In the genomic region with DNA sequence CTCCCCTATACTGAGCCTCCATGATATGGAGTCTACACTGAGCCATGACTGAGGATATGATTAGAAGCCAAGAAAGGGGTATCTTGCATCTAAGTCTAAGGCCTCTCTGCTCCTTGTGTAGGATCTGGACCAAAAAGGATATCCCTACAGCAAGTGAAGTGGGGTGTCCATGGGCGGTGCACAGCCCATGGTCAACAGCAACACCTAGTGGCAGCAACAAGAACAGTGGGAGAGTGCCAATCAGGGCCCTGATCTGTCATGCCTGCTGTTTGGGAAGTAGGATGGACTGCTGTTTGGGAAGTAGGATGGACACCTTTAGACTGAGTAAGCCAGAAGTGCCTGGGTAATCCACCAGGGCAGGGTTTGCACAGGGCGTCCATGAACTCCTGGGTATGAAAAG, we compare ENCODE assay signal across 2 cellular contexts.
TF ChIP-seq lines count a peak whose summit lies in the region.

No MANE protein-coding gene starts in this region.

TF ChIP-seq in SK-N-SH treated with all-trans-retinoic acid at 6 μM for 48 hours, 23 proteins besides CTCF, POLR2A, EP300 and RAD21 (continued from another document):
- TF ChIP-seq, protein P1, sequence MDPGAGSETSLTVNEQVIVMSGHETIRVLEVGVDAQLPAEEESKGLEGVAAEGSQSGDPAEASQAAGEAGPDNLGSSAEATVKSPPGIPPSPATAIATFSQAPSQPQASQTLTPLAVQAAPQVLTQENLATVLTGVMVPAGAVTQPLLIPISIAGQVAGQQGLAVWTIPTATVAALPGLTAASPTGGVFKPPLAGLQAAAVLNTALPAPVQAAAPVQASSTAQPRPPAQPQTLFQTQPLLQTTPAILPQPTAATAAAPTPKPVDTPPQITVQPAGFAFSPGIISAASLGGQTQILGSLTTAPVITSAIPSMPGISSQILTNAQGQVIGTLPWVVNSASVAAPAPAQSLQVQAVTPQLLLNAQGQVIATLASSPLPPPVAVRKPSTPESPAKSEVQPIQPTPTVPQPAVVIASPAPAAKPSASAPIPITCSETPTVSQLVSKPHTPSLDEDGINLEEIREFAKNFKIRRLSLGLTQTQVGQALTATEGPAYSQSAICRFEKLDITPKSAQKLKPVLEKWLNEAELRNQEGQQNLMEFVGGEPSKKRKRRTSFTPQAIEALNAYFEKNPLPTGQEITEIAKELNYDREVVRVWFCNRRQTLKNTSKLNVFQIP (CRISPR knock-in tag; IDR thresholded peaks at IDR 0.05; ENCODE audit: borderline replicate concordance, low read depth) = no peak
- TF ChIP-seq SNAI2 (CRISPR knock-in tag; IDR thresholded peaks at IDR 0.05) = no peak
- no peak for TF ChIP-seq ZNF565 (CRISPR knock-in tag; conservative IDR thresholded peaks at IDR 0.05; ENCODE audit: low read depth)
- no peak for TF ChIP-seq ZC3H10 (CRISPR knock-in tag; IDR thresholded peaks at IDR 0.05)

TF ChIP-seq in K562, 482 proteins besides CTCF, POLR2A, EP300 and RAD21 (continued from another document):
- TF ChIP-seq, protein P2, sequence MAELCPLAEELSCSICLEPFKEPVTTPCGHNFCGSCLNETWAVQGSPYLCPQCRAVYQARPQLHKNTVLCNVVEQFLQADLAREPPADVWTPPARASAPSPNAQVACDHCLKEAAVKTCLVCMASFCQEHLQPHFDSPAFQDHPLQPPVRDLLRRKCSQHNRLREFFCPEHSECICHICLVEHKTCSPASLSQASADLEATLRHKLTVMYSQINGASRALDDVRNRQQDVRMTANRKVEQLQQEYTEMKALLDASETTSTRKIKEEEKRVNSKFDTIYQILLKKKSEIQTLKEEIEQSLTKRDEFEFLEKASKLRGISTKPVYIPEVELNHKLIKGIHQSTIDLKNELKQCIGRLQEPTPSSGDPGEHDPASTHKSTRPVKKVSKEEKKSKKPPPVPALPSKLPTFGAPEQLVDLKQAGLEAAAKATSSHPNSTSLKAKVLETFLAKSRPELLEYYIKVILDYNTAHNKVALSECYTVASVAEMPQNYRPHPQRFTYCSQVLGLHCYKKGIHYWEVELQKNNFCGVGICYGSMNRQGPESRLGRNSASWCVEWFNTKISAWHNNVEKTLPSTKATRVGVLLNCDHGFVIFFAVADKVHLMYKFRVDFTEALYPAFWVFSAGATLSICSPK (IDR thresholded peaks at IDR 0.05; ENCODE audit: borderline replicate concordance) = no peak
- TF ChIP-seq ARID1B (IDR thresholded peaks at IDR 0.05) (no peak), PHF20 (IDR thresholded peaks at IDR 0.05; ENCODE audit: partially characterized antibody) (no peak), CBX5 (IDR thresholded peaks at IDR 0.05; ENCODE audit: borderline replicate concordance, low read depth) (peak; percentile 90), TBP (optimal IDR thresholded peaks at IDR 0.05; ENCODE audit: low read depth, low read length) (no peak), ZNF830 (CRISPR knock-in tag; IDR thresholded peaks at IDR 0.05) (no peak), ZZZ3 (IDR thresholded peaks at IDR 0.05) (no peak), SMC3 (conservative IDR thresholded peaks at IDR 0.05; ENCODE audit: insufficient read depth, low read depth, low read length) (0 out of 2 replicates have a peak, but pooled peaks have one; percentile 11), RBM15 (IDR thresholded peaks at IDR 0.05; ENCODE audit: insufficient read depth, low read length) (no peak), ZNF644 (tag; IDR thresholded peaks at IDR 0.05; ENCODE audit: low read depth) (no peak), WHSC1 (IDR thresholded peaks at IDR 0.05; ENCODE audit: low read length) (no peak), RBM22 (IDR thresholded peaks at IDR 0.05; ENCODE audit: low read depth, low read length, poor library complexity, severe bottlenecking) (no peak), KDM1A (IDR thresholded peaks at IDR 0.05) (no peak), ZNF76 (CRISPR knock-in tag; IDR thresholded peaks at IDR 0.05; ENCODE audit: borderline replicate concordance) (no peak)
- TF ChIP-seq, protein P3, sequence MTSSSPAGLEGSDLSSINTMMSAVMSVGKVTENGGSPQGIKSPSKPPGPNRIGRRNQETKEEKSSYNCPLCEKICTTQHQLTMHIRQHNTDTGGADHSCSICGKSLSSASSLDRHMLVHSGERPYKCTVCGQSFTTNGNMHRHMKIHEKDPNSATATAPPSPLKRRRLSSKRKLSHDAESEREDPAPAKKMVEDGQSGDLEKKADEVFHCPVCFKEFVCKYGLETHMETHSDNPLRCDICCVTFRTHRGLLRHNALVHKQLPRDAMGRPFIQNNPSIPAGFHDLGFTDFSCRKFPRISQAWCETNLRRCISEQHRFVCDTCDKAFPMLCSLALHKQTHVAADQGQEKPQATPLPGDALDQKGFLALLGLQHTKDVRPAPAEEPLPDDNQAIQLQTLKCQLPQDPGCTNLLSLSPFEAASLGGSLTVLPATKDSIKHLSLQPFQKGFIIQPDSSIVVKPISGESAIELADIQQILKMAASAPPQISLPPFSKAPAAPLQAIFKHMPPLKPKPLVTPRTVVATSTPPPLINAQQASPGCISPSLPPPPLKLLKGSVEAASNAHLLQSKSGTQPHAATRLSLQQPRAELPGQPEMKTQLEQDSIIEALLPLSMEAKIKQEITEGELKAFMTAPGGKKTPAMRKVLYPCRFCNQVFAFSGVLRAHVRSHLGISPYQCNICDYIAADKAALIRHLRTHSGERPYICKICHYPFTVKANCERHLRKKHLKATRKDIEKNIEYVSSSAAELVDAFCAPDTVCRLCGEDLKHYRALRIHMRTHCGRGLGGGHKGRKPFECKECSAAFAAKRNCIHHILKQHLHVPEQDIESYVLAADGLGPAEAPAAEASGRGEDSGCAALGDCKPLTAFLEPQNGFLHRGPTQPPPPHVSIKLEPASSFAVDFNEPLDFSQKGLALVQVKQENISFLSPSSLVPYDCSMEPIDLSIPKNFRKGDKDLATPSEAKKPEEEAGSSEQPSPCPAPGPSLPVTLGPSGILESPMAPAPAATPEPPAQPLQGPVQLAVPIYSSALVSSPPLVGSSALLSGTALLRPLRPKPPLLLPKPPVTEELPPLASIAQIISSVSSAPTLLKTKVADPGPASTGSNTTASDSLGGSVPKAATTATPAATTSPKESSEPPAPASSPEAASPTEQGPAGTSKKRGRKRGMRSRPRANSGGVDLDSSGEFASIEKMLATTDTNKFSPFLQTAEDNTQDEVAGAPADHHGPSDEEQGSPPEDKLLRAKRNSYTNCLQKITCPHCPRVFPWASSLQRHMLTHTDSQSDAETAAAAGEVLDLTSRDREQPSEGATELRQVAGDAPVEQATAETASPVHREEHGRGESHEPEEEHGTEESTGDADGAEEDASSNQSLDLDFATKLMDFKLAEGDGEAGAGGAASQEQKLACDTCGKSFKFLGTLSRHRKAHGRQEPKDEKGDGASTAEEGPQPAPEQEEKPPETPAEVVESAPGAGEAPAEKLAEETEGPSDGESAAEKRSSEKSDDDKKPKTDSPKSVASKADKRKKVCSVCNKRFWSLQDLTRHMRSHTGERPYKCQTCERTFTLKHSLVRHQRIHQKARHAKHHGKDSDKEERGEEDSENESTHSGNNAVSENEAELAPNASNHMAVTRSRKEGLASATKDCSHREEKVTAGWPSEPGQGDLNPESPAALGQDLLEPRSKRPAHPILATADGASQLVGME (CRISPR knock-in tag; IDR thresholded peaks at IDR 0.05) = no peak
- TF ChIP-seq, protein P4, sequence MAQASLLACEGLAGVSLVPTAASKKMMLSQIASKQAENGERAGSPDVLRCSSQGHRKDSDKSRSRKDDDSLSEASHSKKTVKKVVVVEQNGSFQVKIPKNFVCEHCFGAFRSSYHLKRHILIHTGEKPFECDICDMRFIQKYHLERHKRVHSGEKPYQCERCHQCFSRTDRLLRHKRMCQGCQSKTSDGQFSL (CRISPR knock-in tag; IDR thresholded peaks at IDR 0.05) = no peak
- TF ChIP-seq, protein P4 (tag; IDR thresholded peaks at IDR 0.05) = no peak
- TF ChIP-seq, protein P5, sequence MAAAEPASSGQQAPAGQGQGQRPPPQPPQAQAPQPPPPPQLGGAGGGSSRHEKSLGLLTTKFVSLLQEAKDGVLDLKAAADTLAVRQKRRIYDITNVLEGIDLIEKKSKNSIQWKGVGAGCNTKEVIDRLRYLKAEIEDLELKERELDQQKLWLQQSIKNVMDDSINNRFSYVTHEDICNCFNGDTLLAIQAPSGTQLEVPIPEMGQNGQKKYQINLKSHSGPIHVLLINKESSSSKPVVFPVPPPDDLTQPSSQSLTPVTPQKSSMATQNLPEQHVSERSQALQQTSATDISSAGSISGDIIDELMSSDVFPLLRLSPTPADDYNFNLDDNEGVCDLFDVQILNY (CRISPR knock-in tag; IDR thresholded peaks at IDR 0.05) = no peak
- TF ChIP-seq, protein P6, sequence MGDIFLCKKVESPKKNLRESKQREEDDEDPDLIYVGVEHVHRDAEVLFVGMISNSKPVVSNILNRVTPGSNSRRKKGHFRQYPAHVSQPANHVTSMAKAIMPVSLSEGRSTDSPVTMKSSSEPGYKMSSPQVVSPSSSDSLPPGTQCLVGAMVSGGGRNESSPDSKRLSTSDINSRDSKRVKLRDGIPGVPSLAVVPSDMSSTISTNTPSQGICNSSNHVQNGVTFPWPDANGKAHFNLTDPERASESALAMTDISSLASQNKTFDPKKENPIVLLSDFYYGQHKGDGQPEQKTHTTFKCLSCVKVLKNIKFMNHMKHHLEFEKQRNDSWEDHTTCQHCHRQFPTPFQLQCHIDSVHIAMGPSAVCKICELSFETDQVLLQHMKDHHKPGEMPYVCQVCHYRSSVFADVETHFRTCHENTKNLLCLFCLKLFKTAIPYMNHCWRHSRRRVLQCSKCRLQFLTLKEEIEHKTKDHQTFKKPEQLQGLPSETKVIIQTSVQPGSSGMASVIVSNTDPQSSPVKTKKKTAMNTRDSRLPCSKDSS (IDR thresholded peaks at IDR 0.05; ENCODE audit: low read depth, partially characterized antibody) = peak; percentile 34
- TF ChIP-seq, protein P7, sequence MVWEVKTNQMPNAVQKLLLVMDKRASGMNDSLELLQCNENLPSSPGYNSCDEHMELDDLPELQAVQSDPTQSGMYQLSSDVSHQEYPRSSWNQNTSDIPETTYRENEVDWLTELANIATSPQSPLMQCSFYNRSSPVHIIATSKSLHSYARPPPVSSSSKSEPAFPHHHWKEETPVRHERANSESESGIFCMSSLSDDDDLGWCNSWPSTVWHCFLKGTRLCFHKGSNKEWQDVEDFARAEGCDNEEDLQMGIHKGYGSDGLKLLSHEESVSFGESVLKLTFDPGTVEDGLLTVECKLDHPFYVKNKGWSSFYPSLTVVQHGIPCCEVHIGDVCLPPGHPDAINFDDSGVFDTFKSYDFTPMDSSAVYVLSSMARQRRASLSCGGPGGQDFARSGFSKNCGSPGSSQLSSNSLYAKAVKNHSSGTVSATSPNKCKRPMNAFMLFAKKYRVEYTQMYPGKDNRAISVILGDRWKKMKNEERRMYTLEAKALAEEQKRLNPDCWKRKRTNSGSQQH (CRISPR knock-in tag; IDR thresholded peaks at IDR 0.05) = no peak
TF ChIP-seq in K562: peak in this region for 6.
